In genomic region chr3:94101860-94102259, GRCh38 we compare ENCODE assay signal across 13 cellular contexts. TPM values are rescaled to one million over a fixed set of nuclear protein-coding genes. Genes with fewer than 3 reads are reported as not detected.
DNase-seq lines count a peak whose midpoint lies in the region; ATAC-seq and TF ChIP-seq lines count a peak whose summit lies in the region.
"Had no signal": no experiment of that assay in that cellular context is flagged by ENCODE, and none has a peak within 500 bp of the region (broad histone marks: within the 10 kb centered on the region; RNA-seq: fewer than 3 reads in every experiment).

No MANE protein-coding gene starts in this region.

- no peaks in the 10 kb centered on the region for H3K27me3 Mint-ChIP-seq in CD4-positive, alpha-beta memory T cell
- H3K27me3 Mint-ChIP-seq: activated T-helper 17 cell treated with anti-CD3 and anti-CD28 coated beads, Interleukin-2, amount 50 U/mL, for 72 hours had no signal

- no peak overlapping the region for H2BK12ac ChIP-seq in mesenchymal stem cell (ENCODE audit: low read length in 2 of 2)

- H3K27ac ChIP-seq in DND-41 (ENCODE audit: low read length), result no peak overlapping the region
- H3K27ac ChIP-seq in mesenchymal stem cell (ENCODE audit: low read length, poor library complexity, severe bottlenecking), result no peak overlapping the region
- H3K27ac ChIP-seq in CD4-positive, alpha-beta memory T cell (ENCODE audit: low read depth, low read length), result no peak overlapping the region
- H3K27ac ChIP-seq: gastroesophageal sphincter, WERI-Rb-1 had no signal

- H3K14ac ChIP-seq in mesenchymal stem cell (ENCODE audit: low read length in 2 of 2), result no peak overlapping the region

- TF ChIP-seq EP300 in Ishikawa (IDR thresholded peaks at IDR 0.05; ENCODE audit: borderline replicate concordance), result no peak

- no peak overlapping the region for H3K4me3 Mint-ChIP-seq in CD4-positive, alpha-beta memory T cell
- H3K4me3 Mint-ChIP-seq: activated T-helper 17 cell treated with anti-CD3 and anti-CD28 coated beads, Interleukin-2, amount 50 U/mL, for 72 hours had no signal

- no peak overlapping the region for H3K4me3 ChIP-seq in DND-41 (ENCODE audit: low read depth in 1 of 2, low read length in 2 of 2)
- no peak overlapping the region for H3K4me3 ChIP-seq in mesenchymal stem cell (ENCODE audit: insufficient read depth in 1 of 2, low read depth in 1 of 2, low read length in 2 of 2)
- no peak overlapping the region for H3K4me3 ChIP-seq in CD4-positive, alpha-beta memory T cell (ENCODE audit: low read length in 2 of 2)
- no peak overlapping the region for H3K4me3 ChIP-seq in lower leg skin (ENCODE audit: low read depth, poor library complexity, severe bottlenecking)
- H3K4me3 ChIP-seq: gastroesophageal sphincter, lung had no signal

- 0 out of 2 replicates have a peak, but pooled peaks have one; percentile 3 for TF ChIP-seq RAD21 in Ishikawa (IDR thresholded peaks at IDR 0.05; ENCODE audit: low read depth)

- DNase-seq in DND-41 (no peak), amniotic epithelial cell (ENCODE audit: low read depth) (peak; percentile 33), mesenchymal stem cell (peak; percentile 11), lower leg skin (ENCODE audit: low spot score in 2 of 2) (no peak), NCI-H2196 treated with DMSO at 0.1 percent for 48 hours (lab: John Stamatoyannopoulos, UW; ENCODE audit: unreplicated experiment) (no peak)
- DNase-seq in CD4-positive, alpha-beta memory T cell, result no peak
- DNase-seq: cerebellar nuclear complex, NCI-H1417 treated with DMSO at 0.1 percent for 48 hours, WERI-Rb-1 had no signal

- H3K36me3 Mint-ChIP-seq in CD4-positive, alpha-beta memory T cell, result peaks cover 43 to 65% of the 10 kb centered on the region in 2 donors

- WGBS in mesenchymal stem cell, result no CpG with 5 or more reads among the region's 4 CpGs
- WGBS in lower leg skin, 2 donors, result 71 to 79% methylated on average over 4 of the region's 4 CpGs

- TF ChIP-seq POLR2A in lower leg skin (IDR thresholded peaks at IDR 0.05), result no peak

- no peaks in the 10 kb centered on the region for H3K79me2 ChIP-seq in DND-41 (ENCODE audit: insufficient read depth, low read length)

- H2AFZ ChIP-seq in DND-41 (ENCODE audit: low read depth, low read length), result no peak overlapping the region
- H2AFZ ChIP-seq in mesenchymal stem cell (ENCODE audit: low read depth, low read length), result no peak overlapping the region

- H3K4me1 Mint-ChIP-seq in CD4-positive, alpha-beta memory T cell, result peaks cover 0 to 4% (median 0%) of the 10 kb centered on the region in 4 donors
- H3K4me1 Mint-ChIP-seq: activated T-helper 17 cell treated with anti-CD3 and anti-CD28 coated beads, Interleukin-2, amount 50 U/mL, for 72 hours had no signal

- no peak overlapping the region for H3K4ac ChIP-seq in mesenchymal stem cell (ENCODE audit: low read depth in 1 of 2, low read length in 2 of 2)

- no peaks in the 10 kb centered on the region for H4K20me1 ChIP-seq in DND-41 (ENCODE audit: insufficient read depth, low read length)

- no peak overlapping the region for H2BK120ac ChIP-seq in mesenchymal stem cell (ENCODE audit: low read depth, low read length)

- CTCF ChIA-PET in CD4-positive, alpha-beta memory T cell (lab: Charles Lee; ENCODE audit: partially characterized antibody), result interaction anchor here (1.4 kb wide), 1 partner anchor 15 kb away, joined by 4 read pairs; no protein-coding TSS in a partner anchor

- H3K18ac ChIP-seq in mesenchymal stem cell (ENCODE audit: low read depth in 1 of 2, low read length in 2 of 2), result no peak overlapping the region

- no peaks in the 10 kb centered on the region for H3K9me3 ChIP-seq in DND-41 (ENCODE audit: insufficient read depth, low read length, severe bottlenecking)
- no peaks in the 10 kb centered on the region for H3K9me3 ChIP-seq in mesenchymal stem cell (ENCODE audit: control insufficient read depth, low read length)
- no peaks in the 10 kb centered on the region for H3K9me3 ChIP-seq in CD4-positive, alpha-beta memory T cell (ENCODE audit: control insufficient read depth in 1 of 2, low read length in 2 of 2)
- H3K9me3 ChIP-seq: gastroesophageal sphincter had no signal

- intact Hi-C loops in CD4-positive, alpha-beta memory T cell (cut with micrococcal nuclease), result no loop called here
- intact Hi-C loops in lower leg skin (cut with DNase I; ENCODE audit: low total_unique reads), result no loop called here

- TF ChIP-seq CTCF in DND-41 (IDR thresholded peaks at IDR 0.05; ENCODE audit: borderline replicate concordance, extremely low read depth, low read length, poor library complexity, severe bottlenecking) (peak; percentile 7), lower leg skin (IDR thresholded peaks at IDR 0.05) (no peak)

- H3K79me1 ChIP-seq in mesenchymal stem cell (replicated peaks; ENCODE audit: low read length, poor library complexity, severe bottlenecking), result peaks cover 3% of the 10 kb centered on the region

- no peak overlapping the region for H3K23ac ChIP-seq in mesenchymal stem cell (ENCODE audit: low read length in 2 of 2)

- H3K9me3 Mint-ChIP-seq in CD4-positive, alpha-beta memory T cell, result no peaks in the 10 kb centered on the region
- H3K9me3 Mint-ChIP-seq: activated T-helper 17 cell treated with anti-CD3 and anti-CD28 coated beads, Interleukin-2, amount 50 U/mL, for 72 hours had no signal

- H4K8ac ChIP-seq in mesenchymal stem cell (ENCODE audit: low read length), result no peak overlapping the region

- H3K36me3 ChIP-seq in DND-41 (ENCODE audit: insufficient read depth, low read length) (peaks cover 51% of the 10 kb centered on the region; the same call in 1 of the 2 replicates), mesenchymal stem cell (ENCODE audit: control insufficient read depth in 1 of 2, insufficient read depth in 2 of 2, low read depth in 1 of 2, low read length in 2 of 2) (peaks cover 0 to 45% of the 10 kb centered on the region in 2 experiments)
- peaks cover 18% of the 10 kb centered on the region for H3K36me3 ChIP-seq in CD4-positive, alpha-beta memory T cell (ENCODE audit: insufficient read depth, low read length)

- H2BK5ac ChIP-seq in mesenchymal stem cell (ENCODE audit: low read depth, low read length, poor library complexity, severe bottlenecking), result no peak overlapping the region

- no peak overlapping the region for H3K27ac Mint-ChIP-seq in CD4-positive, alpha-beta memory T cell
- H3K27ac Mint-ChIP-seq: activated T-helper 17 cell treated with anti-CD3 and anti-CD28 coated beads, Interleukin-2, amount 50 U/mL, for 72 hours had no signal

- no peak overlapping the region for H4K91ac ChIP-seq in mesenchymal stem cell (ENCODE audit: low read length)

- H2BK15ac ChIP-seq in mesenchymal stem cell (ENCODE audit: low read depth, poor library complexity, severe bottlenecking), result no peak overlapping the region

- ATAC-seq in DND-41 (ENCODE audit: insufficient read depth, low read depth), result no peak
- ATAC-seq: activated T-helper 17 cell treated with anti-CD3 and anti-CD28 coated beads, Interleukin-2, amount 50 U/mL, for 72 hours; gastroesophageal sphincter had no signal

- H3K9ac ChIP-seq in DND-41 (ENCODE audit: low read depth, low read length), result no peak overlapping the region
- H3K9ac ChIP-seq in mesenchymal stem cell (ENCODE audit: low read length), result no peak overlapping the region

- H3K27me3 ChIP-seq in DND-41 (ENCODE audit: insufficient read depth, low read length, poor library complexity) (no peaks in the 10 kb centered on the region), mesenchymal stem cell (ENCODE audit: control insufficient read depth in 1 of 2, insufficient read depth in 1 of 2, low read length in 2 of 2) (no peaks in the 10 kb centered on the region)
- H3K27me3 ChIP-seq in CD4-positive, alpha-beta memory T cell (ENCODE audit: insufficient read depth, low read length), result no peaks in the 10 kb centered on the region
- H3K27me3 ChIP-seq: gastroesophageal sphincter had no signal

- H2AK5ac ChIP-seq in mesenchymal stem cell (ENCODE audit: low read length, severe bottlenecking), result no peak overlapping the region

- POLR2A ChIA-PET in CD4-positive, alpha-beta memory T cell (lab: Charles Lee; ENCODE audit: partially characterized antibody), result no interaction called here

- H3K4me1 ChIP-seq in DND-41 (ENCODE audit: insufficient read depth, low read length) (no peaks in the 10 kb centered on the region), mesenchymal stem cell (ENCODE audit: control insufficient read depth, insufficient read depth, low read depth, low read length) (no peaks in the 10 kb centered on the region)
- H3K4me1 ChIP-seq in CD4-positive, alpha-beta memory T cell (ENCODE audit: insufficient read depth, low read length), result no peaks in the 10 kb centered on the region
- H3K4me1 ChIP-seq: gastroesophageal sphincter had no signal

- H3K4me2 ChIP-seq in DND-41 (ENCODE audit: insufficient read depth, low read length) (no peak overlapping the region), mesenchymal stem cell (ENCODE audit: low read length, poor library complexity, severe bottlenecking) (no peak overlapping the region)

TF ChIP-seq in Ishikawa, 13 proteins besides CTCF, POLR2A, EP300 and RAD21:
- TF ChIP-seq TCF12 (IDR thresholded peaks at IDR 0.05; ENCODE audit: low read depth) (no peak), ZBTB7A (IDR thresholded peaks at IDR 0.05; ENCODE audit: low read depth) (no peak), TAF1 (IDR thresholded peaks at IDR 0.05; ENCODE audit: low read depth) (no peak), EGR1 (IDR thresholded peaks at IDR 0.05) (no peak), NFIC (IDR thresholded peaks at IDR 0.05) (no peak), USF1 (IDR thresholded peaks at IDR 0.05) (no peak)

RNA-seq across cellular contexts. Expression of gene NSUN3, which starts 39.0 kb away (rescaled TPM):
- polyA plus RNA-seq in mesenchymal stem cell (2013, experiment 1 of 2), result 4.4 TPM
- polyA plus RNA-seq in mesenchymal stem cell (2013, experiment 2 of 2), result 4.3 TPM
- total RNA-seq in CD4-positive, alpha-beta memory T cell, result 10 to 100 TPM; 20.4 to 23.1 TPM
- polyA plus RNA-seq in CD4-positive, alpha-beta memory T cell, result 10 to 100 TPM in 1 of 2 donors, 1 to 10 TPM in 1; 10.0 to 11.9 TPM
- total RNA-seq in lower leg skin, result 10 to 100 TPM in 1 of 4 donors, 1 to 10 TPM in 3; 5.1 to 14.1 (median 8.6) TPM

RNA-seq across cellular contexts. Expression of gene DHFR2, which starts 39.1 kb away (rescaled TPM):
- 4.5 TPM for polyA plus RNA-seq in mesenchymal stem cell (2013, experiment 1 of 2)
- 4.5 TPM for polyA plus RNA-seq in mesenchymal stem cell (2013, experiment 2 of 2)
- total RNA-seq in CD4-positive, alpha-beta memory T cell, result 10 to 100 TPM; 15.9 TPM
- 1 to 10 TPM; 1.2 to 5.9 TPM for polyA plus RNA-seq in CD4-positive, alpha-beta memory T cell
- total RNA-seq in lower leg skin, result 1 to 10 TPM; 2.0 to 7.7 (median 5.3) TPM

Comparison
In these comparisons a context has a peak if more than half of its experiments do, and no peak if none do; other contexts are left out.
1. DNase-seq: peak in amniotic epithelial cell (single experiment) and mesenchymal stem cell (single experiment); none in DND-41 (single experiment), CD4-positive, alpha-beta memory T cell (0 of 5), lower leg skin (0 of 2) and NCI-H2196 treated with DMSO at 0.1 percent for 48 hours (single experiment).